14 cellular contexts compared by ENCODE assay signal in genomic region chr14:51677276-51677675, GRCh38. TPM values are rescaled to one million over a fixed set of nuclear protein-coding genes. Genes with fewer than 3 reads are reported as not detected.
DNase-seq lines count a peak whose midpoint lies in the region; ATAC-seq and TF ChIP-seq lines count a peak whose summit lies in the region.
"Had no signal": no experiment of that assay in that cellular context is flagged by ENCODE, and none has a peak within 500 bp of the region (broad histone marks: within the 10 kb centered on the region; RNA-seq: fewer than 3 reads in every experiment).

No MANE protein-coding gene starts in this region.

- DNase-seq in HCEC 1CT (peak; percentile 51), glomerular visceral epithelial cell (ENCODE audit: extremely low spot score) (peak; percentile 56), sciatic nerve (ENCODE audit: low spot score) (no peak), GM13976 (ENCODE audit: low spot score) (no peak), HK-2 (ENCODE audit: unreplicated experiment) (no peak), T-helper 1 cell (no peak)
- DNase-seq in stimulated activated naive B cell treated with anti-CD40 and anti-IgM and Interleukin-4, amounts not matched to agents 10 μg/mL and 1 μg/mL and 100 μg/mL, for 72 hours = no peak
- DNase-seq: natural killer cell, NCI-H2081 had no signal

- peak overlapping the region; percentile 52 to 87 (median 81) for H3K27ac Mint-ChIP-seq in brain
- H3K27ac Mint-ChIP-seq in stimulated activated naive B cell treated with anti-CD40 and anti-IgM and Interleukin-4, amounts not matched to agents 10 μg/mL and 1 μg/mL and 100 μg/mL, for 72 hours = no peak overlapping the region
- H3K27ac Mint-ChIP-seq: activated naive CD8-positive, alpha-beta T cell; natural killer cell had no signal

- in situ Hi-C loops in GM13976 (cut with MboI; ENCODE audit: low sequenced_read_pairs, unreplicated experiment) = no loop called here

- H3K27me3 Mint-ChIP-seq in brain = no peaks in the 10 kb centered on the region
- H3K27me3 Mint-ChIP-seq in stimulated activated naive B cell treated with anti-CD40 and anti-IgM and Interleukin-4, amounts not matched to agents 10 μg/mL and 1 μg/mL and 100 μg/mL, for 72 hours = peaks cover 0 to 5% of the 10 kb centered on the region in 2 donors
- H3K27me3 Mint-ChIP-seq: activated naive CD8-positive, alpha-beta T cell had no signal

- H3K4me3 Mint-ChIP-seq in brain = peak overlapping the region in 2 of 5 experiments; percentile 22 to 39
- H3K4me3 Mint-ChIP-seq in stimulated activated naive B cell treated with anti-CD40 and anti-IgM and Interleukin-4, amounts not matched to agents 10 μg/mL and 1 μg/mL and 100 μg/mL, for 72 hours = no peak overlapping the region
- H3K4me3 Mint-ChIP-seq: activated CD8-positive, alpha-beta T cell treated with anti-CD3 and anti-CD28 coated beads for 36 hours; activated naive CD8-positive, alpha-beta T cell; natural killer cell had no signal

- H3K4me1 Mint-ChIP-seq in brain = peaks cover 56% of the 10 kb centered on the region
- no peaks in the 10 kb centered on the region for H3K4me1 Mint-ChIP-seq in stimulated activated naive B cell treated with anti-CD40 and anti-IgM and Interleukin-4, amounts not matched to agents 10 μg/mL and 1 μg/mL and 100 μg/mL, for 72 hours
- H3K4me1 Mint-ChIP-seq: natural killer cell had no signal

- peaks cover 0 to 2% (median 0%) of the 10 kb centered on the region in 5 experiments for H3K9me3 Mint-ChIP-seq in brain
- H3K9me3 Mint-ChIP-seq in stimulated activated naive B cell treated with anti-CD40 and anti-IgM and Interleukin-4, amounts not matched to agents 10 μg/mL and 1 μg/mL and 100 μg/mL, for 72 hours = peaks cover 0 to 2% of the 10 kb centered on the region in 2 donors
- H3K9me3 Mint-ChIP-seq: activated CD8-positive, alpha-beta T cell treated with anti-CD3 and anti-CD28 coated beads for 36 hours; natural killer cell had no signal

- peak; percentile 80 for ATAC-seq in sciatic nerve
- ATAC-seq in stimulated activated naive B cell treated with anti-CD40 and anti-IgM and Interleukin-4, amounts not matched to agents 10 μg/mL and 1 μg/mL and 100 μg/mL, for 72 hours (replicated peaks) = no peak
- ATAC-seq: HCT116, K562, natural killer cell had no signal

- TF ChIP-seq CTCF in brain (conservative IDR thresholded peaks at IDR 0.05) (no peak), GM13976 (IDR thresholded peaks at IDR 0.05; ENCODE audit: borderline replicate concordance, control extremely low read depth, extremely low read depth, insufficient read depth, missing control alignments) (no peak)

- no peaks in the 10 kb centered on the region for H3K36me3 Mint-ChIP-seq in brain
- no peaks in the 10 kb centered on the region for H3K36me3 Mint-ChIP-seq in stimulated activated naive B cell treated with anti-CD40 and anti-IgM and Interleukin-4, amounts not matched to agents 10 μg/mL and 1 μg/mL and 100 μg/mL, for 72 hours
- H3K36me3 Mint-ChIP-seq: activated naive CD8-positive, alpha-beta T cell; natural killer cell had no signal

- intact Hi-C loops in sciatic nerve (cut with DNase I) = no loop called here

RNA-seq across cellular contexts. Expression of gene FRMD6, which starts 25.6 kb away (rescaled TPM):
- 3.6 TPM for polyA plus RNA-seq in brain (ENCODE audit: insufficient read depth, low read depth, low replicate concordance)
- total RNA-seq in sciatic nerve = 52.0 TPM

Comparison
In these comparisons a context has a peak if more than half of its experiments do, and no peak if none do; other contexts are left out.
1. DNase-seq: peak in HCEC 1CT (single experiment) and glomerular visceral epithelial cell (single experiment); none in sciatic nerve (single experiment), stimulated activated naive B cell treated with anti-CD40 and anti-IgM and Interleukin-4, amounts not matched to agents 10 μg/mL and 1 μg/mL and 100 μg/mL, for 72 hours (single experiment), GM13976 (single experiment), HK-2 (single experiment) and T-helper 1 cell (0 of 5).